ENCODE assay signal across 9 cellular contexts in the genomic region with DNA sequence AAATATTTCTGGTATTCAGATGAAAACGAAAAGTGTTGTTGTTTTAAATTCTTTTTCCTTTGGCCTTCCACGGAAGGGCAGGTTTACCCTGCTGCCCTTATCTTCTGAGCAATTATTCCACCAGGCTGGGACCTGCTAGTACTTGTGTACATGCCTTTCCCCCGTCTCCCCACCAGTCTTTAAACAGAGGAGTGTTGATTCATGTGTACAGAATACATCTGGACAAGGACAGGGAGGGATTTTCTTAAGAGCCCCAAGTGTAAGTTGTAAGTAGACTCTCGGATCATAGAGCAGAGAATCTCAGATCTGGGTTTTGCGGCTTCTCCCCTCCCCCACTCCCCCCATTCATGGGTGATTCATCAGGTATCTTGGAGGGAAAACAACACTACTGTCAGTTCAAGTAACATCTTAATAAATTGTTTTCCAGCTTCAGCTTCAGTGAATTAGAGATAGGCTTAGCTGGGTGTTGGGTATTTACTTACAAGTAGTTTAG.
A peak's percentile ranks its signal among the peaks of the same experiment; 100 is the strongest.
DNase-seq lines count a peak whose midpoint lies in the region; ATAC-seq and TF ChIP-seq lines count a peak whose summit lies in the region.
"Had no signal": no experiment of that assay in that cellular context is flagged by ENCODE, and none has a peak within 500 bp of the region (broad histone marks: within the 10 kb centered on the region; RNA-seq: fewer than 3 reads in every experiment).

No MANE protein-coding gene starts in this region.

- peak overlapping the region in 3 of 10 donors; percentile 13 to 57 (median 55) for H3K27ac ChIP-seq in heart right ventricle

- DNase-seq in stimulated activated CD4-positive, alpha-beta T cell treated with anti-CD3 and anti-CD28 coated beads, Interleukin-15, amount 100 ng/mL, for 24 hours, result peak; percentile 48
- no peak for DNase-seq in stimulated activated CD4-positive, alpha-beta T cell treated with anti-CD3 and anti-CD28 coated beads, Interleukin-12 subunit alpha, Interleukin-12 subunit beta, amount 100 ng/mL, for 4 hours
- DNase-seq in activated naive CD4-positive, alpha-beta T cell treated with anti-CD3 and anti-CD28 coated beads, Interleukin-2, amount 50 U/mL, for 72 hours (ENCODE audit: low spot score in 2 of 2), result peak in 1 of 2 donors; percentile 47
- DNase-seq in memory B cell (ENCODE audit: low spot score in 2 of 2) (no peak), Right ventricle myocardium superior (no peak), heart right ventricle (no peak)
- no peak for DNase-seq in stimulated activated naive CD4-positive, alpha-beta T cell (lab: John Stamatoyannopoulos, UW)

- H3K27me3 ChIP-seq in heart right ventricle, result no peaks in the 10 kb centered on the region

- H3K4me3 ChIP-seq in heart right ventricle, result no peak overlapping the region

- no peak for TF ChIP-seq CTCF in heart right ventricle (IDR thresholded peaks at IDR 0.05)

- peaks cover 0 to 53% (median 0%) of the 10 kb centered on the region in 9 donors for H3K36me3 ChIP-seq in heart right ventricle

- no peak overlapping the region for H3K4me3 Mint-ChIP-seq in memory B cell
- H3K4me3 Mint-ChIP-seq: nephron had no signal

- peaks cover 35 to 63% of the 10 kb centered on the region in 2 donors for H3K36me3 Mint-ChIP-seq in activated naive CD4-positive, alpha-beta T cell treated with anti-CD3 and anti-CD28 coated beads, Interleukin-2, amount 50 U/mL, for 72 hours
- peaks cover 41% of the 10 kb centered on the region for H3K36me3 Mint-ChIP-seq in memory B cell

- peaks cover 0 to 6% of the 10 kb centered on the region in 2 donors for H3K9me3 Mint-ChIP-seq in activated naive CD4-positive, alpha-beta T cell treated with anti-CD3 and anti-CD28 coated beads, Interleukin-2, amount 50 U/mL, for 72 hours
- no peaks in the 10 kb centered on the region for H3K9me3 Mint-ChIP-seq in memory B cell
- H3K9me3 Mint-ChIP-seq: nephron had no signal

- peaks cover 19% of the 10 kb centered on the region for H3K4me1 Mint-ChIP-seq in memory B cell
- H3K4me1 Mint-ChIP-seq: nephron had no signal

- no peaks in the 10 kb centered on the region for H3K9me3 ChIP-seq in heart right ventricle

- WGBS in heart right ventricle, 2 donors, result 58 to 61% methylated on average over 5 of the region's 5 CpGs

- peaks cover 0 to 55% (median 18%) of the 10 kb centered on the region in 9 donors for H3K4me1 ChIP-seq in heart right ventricle

- no peaks in the 10 kb centered on the region for H3K27me3 Mint-ChIP-seq in memory B cell

- intact Hi-C loops in Right ventricle myocardium superior (cut with DNase I) (no loop called here), heart right ventricle (cut with DNase I) (no loop called here)

- peak in 1 of 2 donors; percentile 49 for ATAC-seq in activated naive CD4-positive, alpha-beta T cell treated with anti-CD3 and anti-CD28 coated beads, Interleukin-2, amount 50 U/mL, for 72 hours
- ATAC-seq in memory B cell (ENCODE audit: low read depth) (no peak), HG03175 (IDR thresholded peaks at IDR 0.05; ENCODE audit: unreplicated experiment) (no peak), Right ventricle myocardium superior (ENCODE audit: poor library complexity) (no peak), heart right ventricle (no peak)

- peak overlapping the region; percentile 75 to 82 for H3K27ac Mint-ChIP-seq in activated naive CD4-positive, alpha-beta T cell treated with anti-CD3 and anti-CD28 coated beads, Interleukin-2, amount 50 U/mL, for 72 hours
- H3K27ac Mint-ChIP-seq in memory B cell, result peak overlapping the region; percentile 99
